Comparison of ENCODE assay signal across 8 cellular contexts in genomic region chr1:248924696-248925532, GRCh38. TPM values are rescaled to one million over a fixed set of nuclear protein-coding genes. Genes with fewer than 3 reads are reported as not detected.
DNase-seq lines count a peak whose midpoint lies in the region; ATAC-seq, FAIRE-seq and TF ChIP-seq lines count a peak whose summit lies in the region.

No MANE protein-coding gene starts in this region.

- no peak overlapping the region for H2AFZ ChIP-seq in IMR-90 (replicated peaks; ENCODE audit: low read length, poor library complexity)

- no peak overlapping the region for H3K56ac ChIP-seq in IMR-90 (ENCODE audit: extremely low read depth, insufficient read depth, low read length)

- BruUV-seq in IMR-90 (replicated peaks; lab: Mats Ljungman, UMichigan) = no TSS peak

- no CpG with 5 or more reads among the region's 10 CpGs for WGBS in IMR-90 (ENCODE audit: extremely low coverage in 2 of 2, insufficient read length in 1 of 2), 2 experiments
- WGBS in heart right ventricle, 2 donors = 65 to 69% methylated on average over 10 of the region's 10 CpGs
- 51 to 60% (median 53%) methylated on average over 10 of the region's 10 CpGs for whole genome bisulfite sequencing in small intestine, 3 donors

- FAIRE-seq in small intestine (lab: Jason Lieb, UNC) = no peak

- no peak overlapping the region for H3K4me3 ChIP-seq in IMR-90 (ENCODE audit: insufficient read depth, low read depth, low read length)
- H3K4me3 ChIP-seq in heart right ventricle = no peak overlapping the region
- no peak overlapping the region for H3K4me3 ChIP-seq in small intestine (ENCODE audit: low read depth in 1 of 2, low read length in 2 of 2)

- intact Hi-C loops in IMR-90 (cut with micrococcal nuclease) (no loop called here), heart right ventricle (cut with DNase I) (no loop called here)

- no peak overlapping the region for H3K18ac ChIP-seq in IMR-90 (ENCODE audit: low read depth, low read length)

- H3K4me1 ChIP-seq in IMR-90 (ENCODE audit: control insufficient read depth, insufficient read depth, low read length) (peaks cover 8% of the 10 kb centered on the region), heart right ventricle (peaks cover 0 to 21% (median 0%) of the 10 kb centered on the region in 9 donors), small intestine (ENCODE audit: control insufficient read depth in 2 of 2, insufficient read depth in 1 of 2, low read depth in 1 of 2, low read length in 1 of 2) (no peaks in the 10 kb centered on the region)

- H2BK15ac ChIP-seq in IMR-90 (ENCODE audit: low read depth, low read length) = no peak overlapping the region

- H3K9ac ChIP-seq in IMR-90 (ENCODE audit: low read depth, low read length) = no peak overlapping the region; the same call in 1 of the 2 replicates

- H3K36me3 ChIP-seq in IMR-90 (ENCODE audit: control insufficient read depth, insufficient read depth, low read length) (peaks cover 2% of the 10 kb centered on the region; the same call in 1 of the 2 replicates), heart right ventricle (peaks cover 0 to 18% (median 0%) of the 10 kb centered on the region in 9 donors), small intestine (ENCODE audit: control insufficient read depth in 2 of 2, insufficient read depth in 2 of 2, low read length in 2 of 2) (no peaks in the 10 kb centered on the region)

- dilution Hi-C loops in IMR-90 (cut with HindIII; ENCODE audit: low sequenced_read_pairs, unreplicated experiment) = no loop called here

- POLR2A ChIA-PET in IMR-90 (lab: Charles Lee; ENCODE audit: unreplicated experiment) = no interaction called here
- POLR2A ChIA-PET in RWPE1 (lab: Yijun Ruan, JAX; ENCODE audit: low non-redundant PET) = no interaction called here

- H3K79me1 ChIP-seq in IMR-90 (ENCODE audit: low read depth in 1 of 2, low read length in 2 of 2) = no peaks in the 10 kb centered on the region; a peak in 2 of 4 replicates

- ATAC-seq in GM21717 (IDR thresholded peaks at IDR 0.05; ENCODE audit: unreplicated experiment) (peak; percentile 90), IMR-90 (ENCODE audit: low read depth) (peak; percentile 78), heart right ventricle (peak in 5 of 8 donors; percentile 62 to 76 (median 65))

- no peak overlapping the region for H4K91ac ChIP-seq in IMR-90 (ENCODE audit: insufficient read depth, low read depth, low read length)

- CTCF ChIA-PET in IMR-90 (lab: Yijun Ruan, JAX) = no interaction called here
- CTCF ChIA-PET in RWPE1 (lab: Yijun Ruan, JAX) = interaction anchor here (1.0 kb wide), 1 partner anchor 83 kb away, joined by 4 read pairs; no protein-coding TSS in a partner anchor

- no peak overlapping the region for H4K8ac ChIP-seq in IMR-90 (ENCODE audit: low read depth in 2 of 2, low read length in 2 of 2)

- H3K9me3 ChIP-seq in IMR-90 (ENCODE audit: control insufficient read depth, insufficient read depth, low read length) = no peaks in the 10 kb centered on the region
- H3K9me3 ChIP-seq in heart right ventricle = no peaks in the 10 kb centered on the region
- H3K9me3 ChIP-seq in small intestine (ENCODE audit: control insufficient read depth, low read depth) = no peaks in the 10 kb centered on the region

- TF ChIP-seq CTCF in IMR-90 (conservative IDR thresholded peaks at IDR 0.05; ENCODE audit: low read depth, low read length) (peak; percentile 61), RWPE1 (conservative IDR thresholded peaks at IDR 0.05; ENCODE audit: low read depth) (peak; percentile 63), heart right ventricle (IDR thresholded peaks at IDR 0.05) (peak; percentile 25 to 71 (median 61))

- H2BK5ac ChIP-seq in IMR-90 (ENCODE audit: low read depth, low read length, poor library complexity, severe bottlenecking) = no peak overlapping the region

- H2AK5ac ChIP-seq in IMR-90 (ENCODE audit: low read depth, low read length) = no peak overlapping the region; the same call in 1 of the 2 replicates

- no peak overlapping the region for H2BK120ac ChIP-seq in IMR-90 (ENCODE audit: low read depth, low read length)

- H3K4ac ChIP-seq in IMR-90 (ENCODE audit: low read depth, low read length) = 0 out of 2 replicates have a peak overlapping the region, but pooled peaks have one; percentile 4

- peak; percentile 49 for TF ChIP-seq RAD21 in IMR-90 (IDR thresholded peaks at IDR 0.05; ENCODE audit: low read length)

- no peak overlapping the region for H4K5ac ChIP-seq in IMR-90 (ENCODE audit: low read depth, low read length)

- H3K4me2 ChIP-seq in IMR-90 (ENCODE audit: low read depth, low read length) = no peak overlapping the region

- no peaks in the 10 kb centered on the region for H4K20me1 ChIP-seq in IMR-90 (ENCODE audit: insufficient read depth, low read length)

- no peak overlapping the region for H2BK20ac ChIP-seq in IMR-90 (ENCODE audit: low read depth, low read length)

- peaks cover 3% of the 10 kb centered on the region; the same call in 1 of the 2 replicates for H3K9me1 ChIP-seq in IMR-90 (ENCODE audit: insufficient read depth, low read length)

- no peak for TF ChIP-seq POLR2A in IMR-90 (IDR thresholded peaks at IDR 0.05; ENCODE audit: low read depth, low read length)

- DNase-seq in GF-D8 (lab: John Stamatoyannopoulos, UW) = peak; percentile 87
- peak; percentile 39 for DNase-seq in IMR-90
- peak; percentile 26 for DNase-seq in RWPE1 (ENCODE audit: low spot score)
- peak; percentile 48 for DNase-seq in activated naive CD4-positive, alpha-beta T cell treated with Interleukin-2 at 50 U/mL for 16 hours
- peak in 1 of 2 donors; percentile 31 for DNase-seq in heart right ventricle
- DNase-seq in small intestine = peak; percentile 49
- DNase-seq in T1000 (lab: John Stamatoyannopoulos, UW) = no peak

- H3K23ac ChIP-seq in IMR-90 (ENCODE audit: low read depth, low read length) = no peak overlapping the region

- in situ Hi-C loops in IMR-90 (cut with MboI; ENCODE audit: low sequenced_read_pairs) = no loop called here

- no peaks in the 10 kb centered on the region for H3K27me3 ChIP-seq in IMR-90 (ENCODE audit: control insufficient read depth, insufficient read depth, low read length)
- H3K27me3 ChIP-seq in heart right ventricle = no peaks in the 10 kb centered on the region
- H3K27me3 ChIP-seq in small intestine (ENCODE audit: control insufficient read depth in 2 of 2, insufficient read depth in 2 of 2, low read length in 2 of 2) = no peaks in the 10 kb centered on the region

- H3K14ac ChIP-seq in IMR-90 (replicated peaks; ENCODE audit: low read depth, low read length) = no peak overlapping the region

- no peak overlapping the region for H3K27ac ChIP-seq in IMR-90 (ENCODE audit: insufficient read depth, low read length)
- H3K27ac ChIP-seq in RWPE1 = no peak overlapping the region
- H3K27ac ChIP-seq in heart right ventricle = no peak overlapping the region
- H3K27ac ChIP-seq in small intestine (ENCODE audit: low read depth in 1 of 2, low read length in 1 of 2) = no peak overlapping the region

- H2AK9ac ChIP-seq in IMR-90 (replicated peaks; ENCODE audit: low read depth, low read length, poor library complexity) = no peak overlapping the region

TF ChIP-seq in IMR-90, 13 proteins besides CTCF, POLR2A, EP300 and RAD21:
- TF ChIP-seq CEBPB (IDR thresholded peaks at IDR 0.05; ENCODE audit: low read depth, low read length) (no peak), SMC3 (IDR thresholded peaks at IDR 0.05; ENCODE audit: low read depth, low read length) (peak; percentile 35; the same call in 1 of the 2 replicates)

RNA-seq across cellular contexts. Expression of gene PGBD2, which starts 18.9 kb away (rescaled TPM):
- 6.7 and 6.8 TPM in 2 replicates for total RNA-seq in IMR-90 (2012; rRNA removed)
- polyA plus RNA-seq in IMR-90 (2012; rRNA removed) = 4.8 TPM in 2 replicates
- polyA plus RNA-seq in IMR-90 (2012; cell fraction: cytosol; rRNA removed) = 1.5 and 1.6 TPM in 2 replicates
- 7.1 and 14.8 TPM in 2 replicates for polyA plus RNA-seq in IMR-90 (2012; cell fraction: nucleus; rRNA removed; ENCODE audit: low replicate concordance)
- 1 to 10 TPM; 1.3 to 3.4 (median 2.2) TPM for total RNA-seq in heart right ventricle
- polyA plus RNA-seq in heart right ventricle = 1 to 10 TPM; 1.7 to 3.0 TPM
- 10 to 100 TPM in 1 of 3 donors, 1 to 10 TPM in 2; 3.8 to 11.0 (median 6.5) TPM for polyA plus RNA-seq in small intestine
